ENCODE assay signal across 17 cellular contexts in the genomic region with DNA sequence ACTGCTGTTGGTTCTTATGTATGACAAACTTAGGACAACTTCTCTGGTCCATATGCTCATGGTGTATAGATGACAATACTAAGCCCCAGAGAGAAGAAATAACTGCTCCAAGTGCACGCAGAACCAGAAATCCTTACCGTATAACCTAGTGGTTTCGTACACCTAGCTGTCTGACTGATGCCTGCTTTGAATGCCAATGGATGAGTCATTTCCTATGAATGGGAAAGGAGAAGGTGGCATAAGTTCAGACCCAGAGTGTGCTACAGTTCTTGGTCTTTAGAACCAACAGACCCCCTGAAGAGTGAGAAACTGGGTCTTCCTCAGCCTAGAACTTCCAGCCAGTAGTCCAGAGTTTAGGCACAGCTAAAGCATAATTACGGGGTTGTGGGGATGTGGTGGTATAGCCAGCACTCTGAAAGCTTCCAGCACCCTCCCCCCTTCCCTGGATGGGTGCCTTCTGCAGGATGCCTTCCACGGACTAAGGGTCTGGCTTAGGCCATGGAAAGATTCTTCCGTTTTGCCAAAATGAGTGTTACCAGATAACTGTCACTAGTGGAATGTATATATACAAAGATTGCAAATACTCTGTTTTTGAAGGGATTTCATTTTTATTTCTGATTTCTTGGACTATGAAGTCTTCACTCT.
A peak's percentile ranks its signal among the peaks of the same experiment; 100 is the strongest.
DNase-seq lines count a peak whose midpoint lies in the region; TF ChIP-seq lines count a peak whose summit lies in the region.
"Had no signal": no experiment of that assay in that cellular context is flagged by ENCODE, and none has a peak within 500 bp of the region (broad histone marks: within the 10 kb centered on the region; RNA-seq: fewer than 3 reads in every experiment).

No MANE protein-coding gene starts in this region.

- H3K4me3 ChIP-seq in kidney epithelial cell (ENCODE audit: low read depth, low read length), result no peak overlapping the region
- no peak overlapping the region for H3K4me3 ChIP-seq in endodermal cell (ENCODE audit: low read length)
- H3K4me3 ChIP-seq: transverse colon had no signal

- intact Hi-C loops in activated CD4-positive, alpha-beta memory T cell treated with anti-CD3 and anti-CD28 coated beads for 36 hours (cut with micrococcal nuclease), result no loop called here

- POLR2A ChIA-PET in activated CD4-positive, alpha-beta memory T cell treated with anti-CD3 and anti-CD28 coated beads for 36 hours (lab: Charles Lee), result no interaction called here
- POLR2A ChIA-PET in GM10248 (lab: Yijun Ruan, JAX), result no interaction called here

- no peak for TF ChIP-seq CTCF in kidney epithelial cell (IDR thresholded peaks at IDR 0.05; ENCODE audit: insufficient read depth, low read length, poor library complexity, severe bottlenecking)
- TF ChIP-seq CTCF in endodermal cell (conservative IDR thresholded peaks at IDR 0.05), result no peak
- no peak for TF ChIP-seq CTCF in GM10248 (IDR thresholded peaks at IDR 0.05; ENCODE audit: control extremely low read depth, extremely low read depth, low read depth, missing control alignments)

- no peak overlapping the region for H3K27ac Mint-ChIP-seq in endodermal cell
- H3K27ac Mint-ChIP-seq in activated CD4-positive, alpha-beta memory T cell treated with anti-CD3 and anti-CD28 coated beads for 36 hours, result no peak overlapping the region
- H3K27ac Mint-ChIP-seq: activated T-helper 2 cell treated with anti-CD3 and anti-CD28 coated beads, Interferon-gamma antibody, Interleukin-2, Interleukin-4, amounts not matched to agents 10 μg/mL and 5 μg/mL and 100 μg/mL, durations not matched to agents 14 hours and 24 hours and 36 hours; memory B cell had no signal

- CTCF ChIA-PET in activated CD4-positive, alpha-beta memory T cell treated with anti-CD3 and anti-CD28 coated beads for 36 hours (lab: Charles Lee), result no interaction called here
- CTCF ChIA-PET in GM10248 (lab: Yijun Ruan, JAX), result interaction anchor here (1.0 kb wide), 1 partner anchor 21 kb away, joined by 3 read pairs; no protein-coding TSS in a partner anchor

- 94 to 98% methylated on average over 5 to 6 of the region's 6 CpGs for WGBS in endodermal cell (ENCODE audit: insufficient coverage in 1 of 2, insufficient read length in 1 of 2), 2 experiments

- H3K27me3 ChIP-seq in kidney epithelial cell (ENCODE audit: control insufficient read depth, insufficient read depth, low read length), result no peaks in the 10 kb centered on the region
- H3K27me3 ChIP-seq in endodermal cell (ENCODE audit: control insufficient read depth, insufficient read depth, low read length, poor library complexity, severe bottlenecking), result no peaks in the 10 kb centered on the region
- H3K27me3 ChIP-seq: transverse colon had no signal

- no peaks in the 10 kb centered on the region for H3K9me3 ChIP-seq in endodermal cell (ENCODE audit: control insufficient read depth, low read length)
- H3K9me3 ChIP-seq: transverse colon had no signal

- H3K36me3 Mint-ChIP-seq in endodermal cell (ENCODE audit: low read depth), result no peaks in the 10 kb centered on the region
- H3K36me3 Mint-ChIP-seq in activated CD4-positive, alpha-beta memory T cell treated with anti-CD3 and anti-CD28 coated beads for 36 hours, result no peaks in the 10 kb centered on the region
- H3K36me3 Mint-ChIP-seq: memory B cell had no signal

- no peak overlapping the region for H3K4me3 Mint-ChIP-seq in endodermal cell
- H3K4me3 Mint-ChIP-seq in activated CD4-positive, alpha-beta memory T cell treated with anti-CD3 and anti-CD28 coated beads for 36 hours, result no peak overlapping the region
- H3K4me3 Mint-ChIP-seq: memory B cell had no signal

- DNase-seq in A172 (ENCODE audit: low spot score), result peak; percentile 64
- peak; percentile 12 for DNase-seq in HS-27A (ENCODE audit: low read depth)
- DNase-seq in SW480 (ENCODE audit: low spot score), result peak; percentile 23
- peak; percentile 31 for DNase-seq in kidney epithelial cell (ENCODE audit: low read depth)
- no peak for DNase-seq in endodermal cell
- DNase-seq in NCI-H1105 (lab: John Stamatoyannopoulos, UW), result no peak
- no peak for DNase-seq in activated CD4-positive, alpha-beta memory T cell treated with anti-CD3 and anti-CD28 coated beads for 36 hours
- DNase-seq in GM10248 (ENCODE audit: extremely low spot score), result no peak
- DNase-seq: activated CD4-positive, alpha-beta T cell treated with anti-CD3 and anti-CD28 coated beads, Interleukin-2, amount 50 U/mL, for 4 hours; anterior cingulate cortex; cortex of kidney; MM.1S; NCI-H2107; stimulated activated CD4-positive, alpha-beta T cell treated with anti-CD3 and anti-CD28 coated beads, Interleukin-4, amount 100 ng/mL, for 1 hour; transverse colon had no signal

- H3K4me1 ChIP-seq in endodermal cell (ENCODE audit: control insufficient read depth, insufficient read depth, low read length), result peaks cover 5% of the 10 kb centered on the region

- H3K36me3 ChIP-seq in kidney epithelial cell (ENCODE audit: control insufficient read depth, insufficient read depth, low read length), result no peaks in the 10 kb centered on the region
- H3K36me3 ChIP-seq in endodermal cell (ENCODE audit: control insufficient read depth, insufficient read depth, low read length), result no peaks in the 10 kb centered on the region
- H3K36me3 ChIP-seq: transverse colon had no signal

- no peaks in the 10 kb centered on the region for H3K9me3 Mint-ChIP-seq in endodermal cell
- no peaks in the 10 kb centered on the region for H3K9me3 Mint-ChIP-seq in activated CD4-positive, alpha-beta memory T cell treated with anti-CD3 and anti-CD28 coated beads for 36 hours
- H3K9me3 Mint-ChIP-seq: activated T-helper 2 cell treated with anti-CD3 and anti-CD28 coated beads, Interferon-gamma antibody, Interleukin-2, Interleukin-4, amounts not matched to agents 10 μg/mL and 5 μg/mL and 100 μg/mL, durations not matched to agents 14 hours and 24 hours and 36 hours; memory B cell had no signal

- no peaks in the 10 kb centered on the region for H3K27me3 Mint-ChIP-seq in endodermal cell (ENCODE audit: insufficient read depth)
- H3K27me3 Mint-ChIP-seq in activated CD4-positive, alpha-beta memory T cell treated with anti-CD3 and anti-CD28 coated beads for 36 hours, result no peaks in the 10 kb centered on the region

- H3K4me1 Mint-ChIP-seq in endodermal cell, result peaks cover 4% of the 10 kb centered on the region
- no peaks in the 10 kb centered on the region for H3K4me1 Mint-ChIP-seq in activated CD4-positive, alpha-beta memory T cell treated with anti-CD3 and anti-CD28 coated beads for 36 hours (ENCODE audit: low read depth)

- no peak overlapping the region for H3K9ac ChIP-seq in endodermal cell (ENCODE audit: extremely low read depth, low read length, poor library complexity, severe bottlenecking)

- H3K27ac ChIP-seq in endodermal cell (ENCODE audit: low read depth, low read length), result no peak overlapping the region
- H3K27ac ChIP-seq: transverse colon had no signal

Comparison
In these comparisons a context has a peak if more than half of its experiments do, and no peak if none do; other contexts are left out.
1. DNase-seq: peak in A172 (single experiment), HS-27A (single experiment), SW480 (single experiment) and kidney epithelial cell (single experiment); none in endodermal cell (single experiment), NCI-H1105 (single experiment), activated CD4-positive, alpha-beta memory T cell treated with anti-CD3 and anti-CD28 coated beads for 36 hours (single experiment) and GM10248 (single experiment).